Comparison of ENCODE assay signal across 16 cellular contexts in the genomic region with DNA sequence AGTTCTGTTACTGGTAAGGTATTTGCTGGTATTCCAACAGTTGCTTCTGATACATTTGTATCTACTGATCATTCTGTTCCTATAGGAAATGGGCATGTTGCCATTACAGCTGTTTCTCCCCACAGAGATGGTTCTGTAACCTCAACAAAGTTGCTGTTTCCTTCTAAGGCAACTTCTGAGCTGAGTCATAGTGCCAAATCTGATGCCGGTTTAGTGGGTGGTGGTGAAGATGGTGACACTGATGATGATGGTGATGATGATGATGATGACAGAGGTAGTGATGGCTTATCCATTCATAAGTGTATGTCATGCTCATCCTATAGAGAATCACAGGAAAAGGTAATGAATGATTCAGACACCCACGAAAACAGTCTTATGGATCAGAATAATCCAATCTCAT.
A peak's percentile ranks its signal among the peaks of the same experiment; 100 is the strongest.
DNase-seq lines count a peak whose midpoint lies in the region; ATAC-seq and TF ChIP-seq lines count a peak whose summit lies in the region.
"Had no signal": no experiment of that assay in that cellular context is flagged by ENCODE, and none has a peak within 500 bp of the region (broad histone marks: within the 10 kb centered on the region; RNA-seq: fewer than 3 reads in every experiment).

No MANE protein-coding gene starts in this region.

- no peak overlapping the region for H3K4me2 ChIP-seq in PC-9

- no peak overlapping the region for H2AFZ ChIP-seq in PC-9

- no peaks in the 10 kb centered on the region for H3K9me3 Mint-ChIP-seq in T-helper 2 cell treated with Interferon-gamma antibody and Interleukin-4, amounts not matched to agents 5 μg/mL and 100 μg/mL, for 36 hours

- intact Hi-C loops in PC-9 (cut with micrococcal nuclease; ENCODE audit: unreplicated experiment) (loop anchor here (10.0 kb wide), 1 partner anchor 1142 kb away; no protein-coding TSS in a partner anchor), dorsolateral prefrontal cortex (cut with DNase I) (no loop called here)

- no peaks in the 10 kb centered on the region; the same call in 1 of the 2 replicates for H3F3A ChIP-seq in PC-9 (ENCODE audit: insufficient read depth, low read depth)

- no peaks in the 10 kb centered on the region for H4K20me1 ChIP-seq in PC-9 (ENCODE audit: insufficient read depth)

- CTCF ChIA-PET in PC-9 (lab: Charles Lee), result no interaction called here

- H3K4me3 ChIP-seq in PC-9, result no peak overlapping the region
- H3K4me3 ChIP-seq in dorsolateral prefrontal cortex, result no peak overlapping the region
- H3K4me3 ChIP-seq: Peyer's patch had no signal

- no peaks in the 10 kb centered on the region for H3K4me1 ChIP-seq in PC-9 (replicated peaks; ENCODE audit: insufficient read depth)
- H3K4me1 ChIP-seq: Peyer's patch had no signal

- no peaks in the 10 kb centered on the region for H3K9me3 ChIP-seq in PC-9 (ENCODE audit: insufficient read depth, low read depth)
- H3K9me3 ChIP-seq: Peyer's patch had no signal

- no peaks in the 10 kb centered on the region for H3K27me3 Mint-ChIP-seq in T-helper 2 cell treated with Interferon-gamma antibody and Interleukin-4, amounts not matched to agents 5 μg/mL and 100 μg/mL, for 36 hours (ENCODE audit: low read depth)
- H3K27me3 Mint-ChIP-seq: activated naive CD8-positive, alpha-beta T cell had no signal

- H3K4me1 Mint-ChIP-seq in T-helper 2 cell treated with Interferon-gamma antibody and Interleukin-4, amounts not matched to agents 5 μg/mL and 100 μg/mL, for 36 hours (ENCODE audit: low read depth), result no peaks in the 10 kb centered on the region
- H3K4me1 Mint-ChIP-seq: CD14-positive monocyte had no signal

- H3K36me3 ChIP-seq in PC-9 (ENCODE audit: low read depth), result no peaks in the 10 kb centered on the region
- H3K36me3 ChIP-seq: Peyer's patch had no signal

- no peaks in the 10 kb centered on the region for H3K79me2 ChIP-seq in PC-9 (ENCODE audit: low read depth)

- no peak overlapping the region for H3K4me3 Mint-ChIP-seq in T-helper 2 cell treated with Interferon-gamma antibody and Interleukin-4, amounts not matched to agents 5 μg/mL and 100 μg/mL, for 36 hours
- H3K4me3 Mint-ChIP-seq: activated naive CD8-positive, alpha-beta T cell; CD14-positive monocyte had no signal

- H3K27me3 ChIP-seq in PC-9 (ENCODE audit: insufficient read depth, low read depth) (no peaks in the 10 kb centered on the region), dorsolateral prefrontal cortex (no peaks in the 10 kb centered on the region)
- H3K27me3 ChIP-seq: Peyer's patch had no signal

- no peaks in the 10 kb centered on the region for H3K9me2 ChIP-seq in PC-9 (ENCODE audit: insufficient read depth)

- ATAC-seq in GM18519 (IDR thresholded peaks at IDR 0.05; ENCODE audit: low FRiP score, unreplicated experiment) (peak; percentile 51), HG02981 (IDR thresholded peaks at IDR 0.05; ENCODE audit: unreplicated experiment) (peak; percentile 54)
- ATAC-seq: left ventricle myocardium superior had no signal

- TF ChIP-seq CTCF in PC-9 (conservative IDR thresholded peaks at IDR 0.05) (no peak), dorsolateral prefrontal cortex (IDR thresholded peaks at IDR 0.05 in 54 of 56, conservative IDR thresholded peaks at IDR 0.05 in 2 of 56; ENCODE audit: low read depth in 1 of 56, partially characterized antibody in 56 of 56) (no peak)

- POLR2A ChIA-PET in PC-9 (lab: Charles Lee; ENCODE audit: unreplicated experiment), result no interaction called here

- no peaks in the 10 kb centered on the region for H3K36me3 Mint-ChIP-seq in T-helper 2 cell treated with Interferon-gamma antibody and Interleukin-4, amounts not matched to agents 5 μg/mL and 100 μg/mL, for 36 hours (ENCODE audit: low read depth)
- H3K36me3 Mint-ChIP-seq: activated naive CD8-positive, alpha-beta T cell; CD14-positive monocyte had no signal

- DNase-seq in ELR (ENCODE audit: low read depth) (peak; percentile 16), NCI-H187 (lab: John Stamatoyannopoulos, UW) (no peak), PC-9 (no peak), dorsolateral prefrontal cortex (no peak)
- DNase-seq in T-helper 2 cell treated with Interferon-gamma antibody and Interleukin-4, amounts not matched to agents 5 μg/mL and 100 μg/mL, for 36 hours (ENCODE audit: low spot score), result peak; percentile 10
- DNase-seq: caudate nucleus; effector memory CD4-positive, alpha-beta T cell; left ventricle myocardium superior; NCI-H2029; NCI-H524; Peyer's patch; stimulated activated CD4-positive, alpha-beta T cell treated with anti-CD3 and anti-CD28 coated beads, Interleukin-12 subunit alpha, Interleukin-12 subunit beta, amount 100 ng/mL, for 4 hours had no signal

- no TSS peak for BruUV-seq in PC-9 (replicated peaks; lab: Mats Ljungman, UMichigan)

- H3K27ac ChIP-seq in PC-9 (no peak overlapping the region), dorsolateral prefrontal cortex (no peak overlapping the region)
- H3K27ac ChIP-seq: Peyer's patch had no signal

- no peak overlapping the region for H3K27ac Mint-ChIP-seq in T-helper 2 cell treated with Interferon-gamma antibody and Interleukin-4, amounts not matched to agents 5 μg/mL and 100 μg/mL, for 36 hours
- H3K27ac Mint-ChIP-seq: activated naive CD8-positive, alpha-beta T cell; CD14-positive monocyte had no signal

Comparison
In these comparisons a context has a peak if more than half of its experiments do, and no peak if none do; other contexts are left out.
1. DNase-seq: peak in ELR (single experiment) and T-helper 2 cell treated with Interferon-gamma antibody and Interleukin-4, amounts not matched to agents 5 μg/mL and 100 μg/mL, for 36 hours (single experiment); none in NCI-H187 (0 of 2), PC-9 (0 of 2) and dorsolateral prefrontal cortex (0 of 10).